11 cellular contexts compared by ENCODE assay signal in genomic region chr17:43025766-43026537, GRCh38. TPM values are rescaled to one million over a fixed set of nuclear protein-coding genes. Genes with fewer than 3 reads are reported as not detected.
DNase-seq lines count a peak whose midpoint lies in the region; TF ChIP-seq lines count a peak whose summit lies in the region.
"Had no signal": no experiment of that assay in that cellular context is flagged by ENCODE, and none has a peak within 500 bp of the region (broad histone marks: within the 10 kb centered on the region; RNA-seq: fewer than 3 reads in every experiment).

No MANE protein-coding gene starts in this region.

- H3K36me3 Mint-ChIP-seq in MCF 10A (ENCODE audit: insufficient read depth, unreplicated experiment) (peaks cover 12% of the 10 kb centered on the region), mesothelial cell of epicardium (no peaks in the 10 kb centered on the region)

- dilution Hi-C loops in mammary epithelial cell (cut with HindIII; ENCODE audit: low sequenced_read_pairs) = no loop called here

- H3K4me3 Mint-ChIP-seq in MCF 10A (ENCODE audit: unreplicated experiment) (peak overlapping the region; percentile 39), mesothelial cell of epicardium (peak overlapping the region; percentile 77)

- TF ChIP-seq CTCF in MCF 10A (IDR thresholded peaks at IDR 0.05; ENCODE audit: unreplicated experiment) = no peak
- TF ChIP-seq CTCF in mammary epithelial cell (conservative IDR thresholded peaks at IDR 0.05 in 1 of 2, IDR thresholded peaks at IDR 0.05 in 1 of 2; ENCODE audit: extremely low read depth in 1 of 2, insufficient read depth in 1 of 2, low read depth in 1 of 2, low read length in 2 of 2) = no peak
- TF ChIP-seq CTCF in astrocyte of the cerebellum (IDR thresholded peaks at IDR 0.05; ENCODE audit: low read depth, low read length, missing control alignments) = no peak
- TF ChIP-seq CTCF in mesothelial cell of epicardium (IDR thresholded peaks at IDR 0.05; ENCODE audit: unreplicated experiment) = no peak
- TF ChIP-seq CTCF in uterus (IDR thresholded peaks at IDR 0.05) = no peak

- BruUV-seq in MCF 10A (replicated peaks; lab: Mats Ljungman, UMichigan) = no TSS peak
- BruUV-seq in mammary epithelial cell (replicated peaks; lab: Mats Ljungman, UMichigan) = no TSS peak

- no peak overlapping the region for H3K4me3 ChIP-seq in mammary epithelial cell (replicated peaks in 1 of 3; ENCODE audit: insufficient read depth in 1 of 3, low read depth in 2 of 3, low read length in 3 of 3)
- H3K4me3 ChIP-seq in astrocyte of the cerebellum (ENCODE audit: low read depth, low read length) = peak overlapping the region; percentile 47
- peak overlapping the region; percentile 46 to 47 for H3K4me3 ChIP-seq in uterus

- H3K27me3 ChIP-seq in mammary epithelial cell (ENCODE audit: insufficient read depth, low read length) = no peaks in the 10 kb centered on the region
- H3K27me3 ChIP-seq in uterus = no peaks in the 10 kb centered on the region

- H3K27me3 Mint-ChIP-seq in MCF 10A (ENCODE audit: insufficient read depth, unreplicated experiment) = no peaks in the 10 kb centered on the region
- H3K27me3 Mint-ChIP-seq in mesothelial cell of epicardium (ENCODE audit: low read depth) = no peaks in the 10 kb centered on the region

- H3K36me3 ChIP-seq in mammary epithelial cell (ENCODE audit: insufficient read depth, low read length) (no peaks in the 10 kb centered on the region), uterus (no peaks in the 10 kb centered on the region)

- in situ Hi-C loops in mammary epithelial cell (cut with MboI; ENCODE audit: low sequenced_read_pairs in 2 of 2) = no loop called here
- in situ Hi-C loops in astrocyte of the cerebellum (cut with HindIII; ENCODE audit: low sequenced_read_pairs) = no loop called here

- no peak overlapping the region for H3K27ac ChIP-seq in mammary epithelial cell (ENCODE audit: insufficient read depth, low read depth, low read length)
- H3K27ac ChIP-seq in uterus = peak overlapping the region; percentile 83 to 95

- no peak overlapping the region for H2AFZ ChIP-seq in mammary epithelial cell (ENCODE audit: low read depth, low read length)

- DNase-seq in MCF 10A (ENCODE audit: unreplicated experiment) (no peak), mammary epithelial cell (no peak), astrocyte of the cerebellum (ENCODE audit: low read depth) (no peak), mesothelial cell of epicardium (ENCODE audit: low spot score in 2 of 2, unreplicated experiment in 2 of 2) (no peak), uterus (no peak), DMS153 treated with DMSO at 0.1 percent for 48 hours (lab: John Stamatoyannopoulos, UW; ENCODE audit: unreplicated experiment) (no peak), NOMO-1 treated with dmso at 0.1 percent for 144 hours (lab: John Stamatoyannopoulos, UW; ENCODE audit: unreplicated experiment) (no peak), Ammon's horn (ENCODE audit: low spot score) (no peak)
- DNase-seq: activated CD4-positive, alpha-beta T cell treated with anti-CD3 and anti-CD28 coated beads, Interleukin-2, amount 50 U/mL, for 48 hours; NCI-H2107; small intestine had no signal

- H3K27ac Mint-ChIP-seq in MCF 10A (ENCODE audit: low read depth, unreplicated experiment) (no peak overlapping the region), mesothelial cell of epicardium (peak overlapping the region; percentile 67)

- H3K4me2 ChIP-seq in mammary epithelial cell (ENCODE audit: insufficient read depth, low read depth, low read length) = no peak overlapping the region

- H3K9ac ChIP-seq in mammary epithelial cell (ENCODE audit: insufficient read depth, low read length) = no peak overlapping the region

- peaks cover 11% of the 10 kb centered on the region for H3K79me2 ChIP-seq in mammary epithelial cell (ENCODE audit: insufficient read depth, low read length)

- CTCF ChIA-PET in MCF 10A (lab: Yijun Ruan, JAX) = interaction anchor here (0.6 kb wide), 1 partner anchor 190 kb away, joined by 3 read pairs; no protein-coding TSS in a partner anchor
- CTCF ChIA-PET in mammary epithelial cell (lab: Charles Lee; ENCODE audit: low non-redundant PET) = no interaction called here

- POLR2A ChIA-PET in MCF 10A (lab: Yijun Ruan, JAX) = interaction anchor here (0.6 to 5.9 kb wide), 2 partner anchors 27 to 334 kb away, joined by 3 to 58 read pairs; partner anchors contain the start of gene RPL27

- no peak for TF ChIP-seq POLR2A in uterus (IDR thresholded peaks at IDR 0.05)

- peaks cover 13% of the 10 kb centered on the region for H3K4me1 ChIP-seq in mammary epithelial cell (ENCODE audit: insufficient read depth, low read length)
- no peaks in the 10 kb centered on the region for H3K4me1 ChIP-seq in uterus

- H3K9me3 Mint-ChIP-seq in MCF 10A (ENCODE audit: unreplicated experiment) (no peaks in the 10 kb centered on the region), mesothelial cell of epicardium (no peaks in the 10 kb centered on the region)

- H3K9me3 ChIP-seq in mammary epithelial cell (replicated peaks; ENCODE audit: insufficient read depth, low read length) (no peaks in the 10 kb centered on the region), uterus (no peaks in the 10 kb centered on the region)

- H3K4me1 Mint-ChIP-seq in MCF 10A (ENCODE audit: insufficient read depth, unreplicated experiment) = peaks cover 12% of the 10 kb centered on the region
- H3K4me1 Mint-ChIP-seq in mesothelial cell of epicardium = peaks cover 13% of the 10 kb centered on the region

- intact Hi-C loops in MCF 10A (cut with micrococcal nuclease) (loop anchor here (10.0 kb wide), 1 partner anchor 309 kb away; no protein-coding TSS in a partner anchor), mammary epithelial cell (cut with micrococcal nuclease) (no loop called here), uterus (cut with DNase I; ENCODE audit: low total_unique reads) (no loop called here)

- 75% methylated on average over 9 of the region's 16 CpGs for WGBS in mammary epithelial cell (ENCODE audit: low coverage, missing lambda C conversion rate)

- H4K20me1 ChIP-seq in mammary epithelial cell (ENCODE audit: insufficient read depth, low read length) = no peaks in the 10 kb centered on the region

RNA-seq across cellular contexts. Expression of gene RND2, which starts 0.9 kb away (rescaled TPM):
- total RNA-seq in MCF 10A (2022) = 0.16 TPM in 1 of 2 replicates, not detected in the other
- under 1 TPM; 0.17 to 0.85 TPM for total RNA-seq in mammary epithelial cell
- 0.20 TPM for polyA plus RNA-seq in mammary epithelial cell
- polyA minus RNA-seq in mammary epithelial cell = not detected
- 7.6 to 8.7 TPM (median 8.7 TPM) in 3 replicates for total RNA-seq in mesothelial cell of epicardium
- total RNA-seq in uterus = 10 to 100 TPM in 1 of 4 donors, 1 to 10 TPM in 2, under 1 TPM in 1; 0.88 to 14.0 (median 3.5) TPM

RNA-seq across cellular contexts. Expression of gene VAT1, which starts 3.8 kb away (rescaled TPM):
- total RNA-seq in MCF 10A (2022) (61.0 and 105 TPM in 2 replicates), mammary epithelial cell (100 to 1,000 TPM; 196 to 230 TPM), mesothelial cell of epicardium (211 to 222 TPM (median 211 TPM) in 3 replicates), uterus (100 to 1,000 TPM in 3 of 4 donors, 10 to 100 TPM in 1; 59.5 to 187 (median 152) TPM)
- 149 TPM for polyA plus RNA-seq in mammary epithelial cell
- 385 TPM for polyA minus RNA-seq in mammary epithelial cell

RNA-seq across cellular contexts. Expression of gene IFI35, which starts 19.4 kb away (rescaled TPM):
- 6.3 and 7.3 TPM in 2 replicates for total RNA-seq in MCF 10A (2022)
- total RNA-seq in mammary epithelial cell = 1 to 10 TPM; 6.7 to 7.3 TPM
- polyA plus RNA-seq in mammary epithelial cell = 8.3 TPM
- 12.2 TPM for polyA minus RNA-seq in mammary epithelial cell
- 5.6 to 6.3 TPM (median 5.9 TPM) in 3 replicates for total RNA-seq in mesothelial cell of epicardium
- 10 to 100 TPM in 2 of 4 donors, 1 to 10 TPM in 2; 5.9 to 31.4 (median 10.0) TPM for total RNA-seq in uterus

RNA-seq across cellular contexts. Expression of gene RPL27, which starts 27.7 kb away (rescaled TPM):
- total RNA-seq in MCF 10A (2022) (970 and 1,226 TPM in 2 replicates), mammary epithelial cell (1,000 to 10,000 TPM in 1 of 2 donors, 100 to 1,000 TPM in 1; 634 to 1,021 TPM), mesothelial cell of epicardium (1,019 to 1,067 TPM (median 1,060 TPM) in 3 replicates), uterus (1,000 to 10,000 TPM in 3 of 4 donors, 100 to 1,000 TPM in 1; 635 to 7,543 (median 1,847) TPM)
- polyA plus RNA-seq in mammary epithelial cell = 3,340 TPM
- polyA minus RNA-seq in mammary epithelial cell = 1,201 TPM

RNA-seq across cellular contexts. Expression of gene RUNDC1, which starts 45.6 kb away (rescaled TPM):
- total RNA-seq in MCF 10A (2022) (13.4 and 14.2 TPM in 2 replicates), mammary epithelial cell (10 to 100 TPM; 14.5 to 16.2 TPM), mesothelial cell of epicardium (13.1 to 13.9 TPM (median 13.2 TPM) in 3 replicates), uterus (10 to 100 TPM; 10.8 to 18.3 (median 13.1) TPM)
- 12.6 TPM for polyA plus RNA-seq in mammary epithelial cell
- 12.5 TPM for polyA minus RNA-seq in mammary epithelial cell

Comparison
In these comparisons a context has a peak if more than half of its experiments do, and no peak if none do; other contexts are left out.
1. H3K4me3 ChIP-seq: peak in astrocyte of the cerebellum (single experiment) and uterus (2 of 2); none in mammary epithelial cell (0 of 3).